In genomic region chr3:48596157-48596556, GRCh38 we compare ENCODE assay signal across 14 cellular contexts. TPM values are rescaled to one million over a fixed set of nuclear protein-coding genes. Genes with fewer than 3 reads are reported as not detected.
DNase-seq lines count a peak whose midpoint lies in the region; ATAC-seq, FAIRE-seq and TF ChIP-seq lines count a peak whose summit lies in the region.
"Had no signal": no experiment of that assay in that cellular context is flagged by ENCODE, and none has a peak within 500 bp of the region (broad histone marks: within the 10 kb centered on the region; RNA-seq: fewer than 3 reads in every experiment).

No MANE protein-coding gene starts in this region.

- no peaks in the 10 kb centered on the region for H3K36me3 Mint-ChIP-seq in natural killer cell treated with Interleukin-12 subunit alpha and Interleukin-12 subunit beta and Interleukin-15 and Interleukin-18, amount 100 ng/mL, for 72 hours
- no peaks in the 10 kb centered on the region for H3K36me3 Mint-ChIP-seq in natural killer cell
- peaks cover 23% of the 10 kb centered on the region for H3K36me3 Mint-ChIP-seq in nephron progenitor cell (ENCODE audit: low read depth)

- intact Hi-C loops in natural killer cell (cut with micrococcal nuclease), result no loop called here

- no peak overlapping the region for H3K27ac ChIP-seq in H1 (ENCODE audit: low read depth, low read length)

- H4K5ac ChIP-seq in H1 (ENCODE audit: insufficient read length, low read depth, low read length), result no peak overlapping the region

- no peak overlapping the region for H2AFZ ChIP-seq in H1 (ENCODE audit: low read length)

- peaks cover 0 to 27% of the 10 kb centered on the region in 2 experiments for H4K20me1 ChIP-seq in H1 (replicated peaks in 1 of 2; ENCODE audit: control insufficient read depth in 1 of 2, insufficient read depth in 2 of 2, low read length in 2 of 2)

- no peaks in the 10 kb centered on the region for H3K9me3 Mint-ChIP-seq in natural killer cell treated with Interleukin-12 subunit alpha and Interleukin-12 subunit beta and Interleukin-15 and Interleukin-18, amount 100 ng/mL, for 72 hours
- H3K9me3 Mint-ChIP-seq in natural killer cell (no peaks in the 10 kb centered on the region), nephron progenitor cell (no peaks in the 10 kb centered on the region)
- H3K9me3 Mint-ChIP-seq: naive thymus-derived CD8-positive, alpha-beta T cell had no signal

- H3K14ac ChIP-seq in H1 (ENCODE audit: insufficient read length), result no peak overlapping the region

- ATAC-seq in natural killer cell treated with Interleukin-12 subunit alpha and Interleukin-12 subunit beta and Interleukin-15 and Interleukin-18, amount 100 ng/mL, for 72 hours, result no peak
- ATAC-seq in natural killer cell, result no peak

- no peak overlapping the region for H2BK20ac ChIP-seq in H1 (ENCODE audit: low read length)

- H2BK12ac ChIP-seq in H1 (ENCODE audit: low read depth, low read length), result 0 out of 2 replicates have a peak overlapping the region, but pooled peaks have one; percentile 39

- no peak overlapping the region for H3K27ac Mint-ChIP-seq in natural killer cell treated with Interleukin-12 subunit alpha and Interleukin-12 subunit beta and Interleukin-15 and Interleukin-18, amount 100 ng/mL, for 72 hours
- H3K27ac Mint-ChIP-seq in natural killer cell, result peak overlapping the region in 1 of 2 donors; percentile 35
- peak overlapping the region; percentile 96 for H3K27ac Mint-ChIP-seq in nephron progenitor cell

- peaks cover 3 to 18% (median 15%) of the 10 kb centered on the region in 4 experiments; a peak in 6 of 7 replicates for H3K4me1 ChIP-seq in H1 (replicated peaks in 1 of 4; ENCODE audit: control insufficient read depth in 3 of 4, insufficient read depth in 4 of 4, low read length in 3 of 4)

- TF ChIP-seq POLR2A in H1 (IDR thresholded peaks at IDR 0.05; ENCODE audit: control extremely low read depth in 1 of 2, low read depth in 2 of 2, low read length in 2 of 2), result no peak

- H3K56ac ChIP-seq in H1 (replicated peaks; ENCODE audit: insufficient read length, low read depth, low read length), result no peak overlapping the region

- POLR2A ChIA-PET in H1 (lab: Charles Lee; ENCODE audit: partially characterized antibody), result interaction anchor here (0.7 to 5.1 kb wide), 14 partner anchors 9 to 167 kb away, joined by 3 to 23 read pairs (median 6); partner anchors contain the start of genes CELSR3, PLXNB1, SLC26A6 and UCN2

- no peak for TF ChIP-seq EP300 in H1 (IDR thresholded peaks at IDR 0.05; ENCODE audit: borderline replicate concordance in 1 of 2, low read depth in 2 of 2, low read length in 2 of 2)

- CTCF ChIA-PET in H1 (lab: Charles Lee; ENCODE audit: partially characterized antibody), result interaction anchor here (0.6 to 1.3 kb wide), 4 partner anchors 11 to 68 kb away, joined by 3 to 6 read pairs (median 4); partner anchors contain the start of gene SLC26A6

- no peak overlapping the region for H3K4me3 ChIP-seq in H1 (ENCODE audit: extremely low read depth in 1 of 4, insufficient read depth in 2 of 4, low read depth in 3 of 4, low read length in 4 of 4)

- H3K27me3 ChIP-seq in H1 (replicated peaks in 1 of 4; ENCODE audit: control insufficient read depth in 3 of 4, extremely low read depth in 1 of 4, insufficient read depth in 3 of 4, low read length in 3 of 4), result peaks cover 0 to 6% (median 0%) of the 10 kb centered on the region in 4 experiments; a peak in 4 of 7 replicates

- H4K91ac ChIP-seq in H1 (replicated peaks; ENCODE audit: insufficient read length, low read length), result no peak overlapping the region

- no peaks in the 10 kb centered on the region for H3K9me3 ChIP-seq in H1 (ENCODE audit: insufficient read depth in 2 of 2, low read depth in 1 of 2, low read length in 1 of 2)

- H3K23me2 ChIP-seq in H1 (ENCODE audit: low read depth, low read length), result peaks cover 1% of the 10 kb centered on the region; the same call in 1 of the 2 replicates

- H3K79me1 ChIP-seq in H1 (ENCODE audit: low read depth, low read length), result no peaks in the 10 kb centered on the region

- H4K8ac ChIP-seq in H1 (ENCODE audit: extremely low read depth, insufficient read depth, low read length), result peak overlapping the region; percentile 3; the same call in 1 of the 2 replicates

- H3K9ac ChIP-seq in H1 (replicated peaks in 1 of 4; ENCODE audit: extremely low read depth in 1 of 4, low read depth in 3 of 4, low read length in 3 of 4), result no peak overlapping the region

- H2BK5ac ChIP-seq in H1 (ENCODE audit: low read depth, low read length), result peak overlapping the region; percentile 75; the same call in 1 of the 2 replicates

- H2AK5ac ChIP-seq in H1 (ENCODE audit: low read depth, low read length), result 0 out of 2 replicates have a peak overlapping the region, but pooled peaks have one; percentile 53

- DNase-seq in natural killer cell treated with Interleukin-12 subunit alpha and Interleukin-12 subunit beta and Interleukin-15 and Interleukin-18, amount 100 ng/mL, for 72 hours (ENCODE audit: low spot score), result peak; percentile 49
- DNase-seq in natural killer cell (no peak), H1 (ENCODE audit: low read depth in 1 of 2, low spot score in 2 of 2) (no peak), nephron progenitor cell (no peak), DMS79 (lab: John Stamatoyannopoulos, UW) (no peak), DMS153 treated with DMSO at 0.1 percent for 48 hours (lab: John Stamatoyannopoulos, UW; ENCODE audit: unreplicated experiment) (no peak)
- DNase-seq in activated CD8-positive, alpha-beta memory T cell treated with anti-CD3 and anti-CD28 coated beads, Interleukin-2, amount 50 U/mL, for 4 hours, result no peak
- no peak for DNase-seq in effector CD8-positive, alpha-beta T cell (lab: John Stamatoyannopoulos, UW)
- DNase-seq: activated CD4-positive, alpha-beta T cell treated with anti-CD3 and anti-CD28 coated beads, Interleukin-2, amount 50 U/mL, for 1 hour; naive thymus-derived CD8-positive, alpha-beta T cell; NCI-H1694 treated with DMSO at 0.1 percent for 48 hours had no signal

- no peak for TF ChIP-seq CTCF in natural killer cell (IDR thresholded peaks at IDR 0.05)
- TF ChIP-seq CTCF in H1 (IDR thresholded peaks at IDR 0.05; ENCODE audit: control extremely low read depth in 1 of 3, insufficient read depth in 1 of 3, low read depth in 1 of 3, low read length in 3 of 3), result no peak
- no peak for TF ChIP-seq CTCF in nephron progenitor cell (IDR thresholded peaks at IDR 0.05)

- no peak overlapping the region for H3K23ac ChIP-seq in H1 (ENCODE audit: insufficient read length)

- H3K36me3 ChIP-seq in H1 (ENCODE audit: control insufficient read depth in 2 of 4, insufficient read depth in 4 of 4, low read length in 3 of 4), result peaks cover 24 to 29% (median 26%) of the 10 kb centered on the region in 4 experiments

- WGBS in H1 (ENCODE audit: extremely low coverage in 1 of 2, insufficient coverage in 1 of 2, insufficient read length in 1 of 2, insufficient replicate concordance in 2 of 2, low coverage in 1 of 2, low lambda C conversion rate in 2 of 2, missing lambda C conversion rate in 1 of 2), 2 experiments, result 86% methylated on average over 5 of the region's 5 CpGs; no CpG with 5 or more reads in 1 of the 2 experiments

- no peak overlapping the region for H2BK120ac ChIP-seq in H1 (replicated peaks; ENCODE audit: low read depth, low read length)

- no peaks in the 10 kb centered on the region for H3K79me2 ChIP-seq in H1 (ENCODE audit: control insufficient read depth in 1 of 2, insufficient read depth in 2 of 2, low read length in 2 of 2)

- no peak overlapping the region for H3K4me3 Mint-ChIP-seq in natural killer cell treated with Interleukin-12 subunit alpha and Interleukin-12 subunit beta and Interleukin-15 and Interleukin-18, amount 100 ng/mL, for 72 hours
- no peak overlapping the region for H3K4me3 Mint-ChIP-seq in natural killer cell
- H3K4me3 Mint-ChIP-seq in nephron progenitor cell, result no peak overlapping the region

- peaks cover 0 to 8% of the 10 kb centered on the region in 2 donors for H3K4me1 Mint-ChIP-seq in natural killer cell treated with Interleukin-12 subunit alpha and Interleukin-12 subunit beta and Interleukin-15 and Interleukin-18, amount 100 ng/mL, for 72 hours (ENCODE audit: low read depth in 2 of 2)
- H3K4me1 Mint-ChIP-seq in natural killer cell, result peaks cover 0 to 18% of the 10 kb centered on the region in 2 donors
- peaks cover 42% of the 10 kb centered on the region for H3K4me1 Mint-ChIP-seq in nephron progenitor cell

- H3K18ac ChIP-seq in H1 (ENCODE audit: extremely low read depth, low read length), result no peak overlapping the region; the same call in 1 of the 2 replicates

- H3K27me3 Mint-ChIP-seq in natural killer cell treated with Interleukin-12 subunit alpha and Interleukin-12 subunit beta and Interleukin-15 and Interleukin-18, amount 100 ng/mL, for 72 hours, result peaks cover 0 to 10% of the 10 kb centered on the region in 2 donors
- H3K27me3 Mint-ChIP-seq in natural killer cell (ENCODE audit: low read depth in 2 of 2) (peaks cover 7 to 15% of the 10 kb centered on the region in 2 donors), nephron progenitor cell (ENCODE audit: low read depth, poor library complexity) (no peaks in the 10 kb centered on the region)

- H3K4ac ChIP-seq in H1 (replicated peaks; ENCODE audit: insufficient read length, low read depth, low read length), result no peak overlapping the region

- peak overlapping the region in 1 of 2 experiments; percentile 36; a peak in 2 of 4 replicates for H3K4me2 ChIP-seq in H1 (ENCODE audit: insufficient read depth in 1 of 2, low read depth in 2 of 2, low read length in 2 of 2)

- no peak for FAIRE-seq in H1 (lab: Jason Lieb, UNC)
- FAIRE-seq: GM12891 had no signal

- no peak overlapping the region; the same call in 1 of the 2 replicates for H2BK15ac ChIP-seq in H1 (ENCODE audit: low read length)

- TF ChIP-seq RAD21 in H1 (IDR thresholded peaks at IDR 0.05 in 1 of 2, conservative IDR thresholded peaks at IDR 0.05 in 1 of 2; ENCODE audit: low read depth in 2 of 2, low read length in 2 of 2), result no peak

RNA-seq across cellular contexts. Expression of gene COL7A1, which starts 1.0 kb away (rescaled TPM):
- 1 to 10 TPM; 1.5 to 1.8 TPM for total RNA-seq in natural killer cell treated with Interleukin-12 subunit alpha and Interleukin-12 subunit beta and Interleukin-15 and Interleukin-18, amount 100 ng/mL, for 72 hours
- total RNA-seq in natural killer cell, result 1 to 10 TPM in 2 of 3 donors, under 1 TPM in 1; 0.54 to 1.7 (median 1.4) TPM
- total RNA-seq in H1 (2021; fragmentation: NEBNext Ultra II Directional; extraction: Animal tissue kit (Norgen Biotek cat#: 25700)), result 7.8 and 10.7 TPM in 2 replicates
- polyA plus RNA-seq in H1 (2011; rRNA removed), result 13.9 and 15.6 TPM in 2 replicates
- 7.8 TPM for polyA plus RNA-seq in H1 (2011; cell fraction: cytosol; rRNA removed)
- 112 TPM for polyA plus RNA-seq in H1 (2011; cell fraction: nucleus; rRNA removed)
- polyA plus RNA-seq in H1 (2012, experiment 1 of 2), result 11.1 to 26.5 TPM (median 23.5 TPM) in 4 replicates
- 7.2 TPM for polyA plus RNA-seq in H1 (2012, experiment 2 of 2)
- 4.3 TPM for polyA plus RNA-seq in H1 (2013, experiment 1 of 2)
- 4.5 TPM for polyA plus RNA-seq in H1 (2013, experiment 2 of 2)
- 3.2 and 4.3 TPM in 2 replicates for polyA minus RNA-seq in H1 (2011; rRNA and poly(A)+ RNA removed)
- polyA minus RNA-seq in H1 (2011; cell fraction: cytosol; rRNA and poly(A)+ RNA removed), result 2.4 TPM
- 16.7 TPM for polyA minus RNA-seq in H1 (2011; cell fraction: nucleus; rRNA and poly(A)+ RNA removed)

RNA-seq across cellular contexts. Expression of gene UQCRC1, which starts 13.3 kb away (rescaled TPM):
- total RNA-seq in natural killer cell treated with Interleukin-12 subunit alpha and Interleukin-12 subunit beta and Interleukin-15 and Interleukin-18, amount 100 ng/mL, for 72 hours, result 100 to 1,000 TPM; 171 to 211 TPM
- 100 to 1,000 TPM; 117 to 139 (median 124) TPM for total RNA-seq in natural killer cell
- 310 TPM in 2 replicates for total RNA-seq in H1 (2021; fragmentation: NEBNext Ultra II Directional; extraction: Animal tissue kit (Norgen Biotek cat#: 25700))
- 720 TPM in 2 replicates for polyA plus RNA-seq in H1 (2011; rRNA removed)
- 628 TPM for polyA plus RNA-seq in H1 (2011; cell fraction: cytosol; rRNA removed)
- polyA plus RNA-seq in H1 (2011; cell fraction: nucleus; rRNA removed), result 930 TPM
- 341 to 466 TPM (median 436 TPM) in 4 replicates for polyA plus RNA-seq in H1 (2012, experiment 1 of 2)
- 815 TPM for polyA plus RNA-seq in H1 (2012, experiment 2 of 2)
- polyA plus RNA-seq in H1 (2013, experiment 1 of 2), result 179 TPM
- polyA plus RNA-seq in H1 (2013, experiment 2 of 2), result 164 TPM
- polyA minus RNA-seq in H1 (2011; rRNA and poly(A)+ RNA removed), result 871 and 931 TPM in 2 replicates
- 323 TPM for polyA minus RNA-seq in H1 (2011; cell fraction: cytosol; rRNA and poly(A)+ RNA removed)
- polyA minus RNA-seq in H1 (2011; cell fraction: nucleus; rRNA and poly(A)+ RNA removed), result 283 TPM

RNA-seq across cellular contexts. Expression of gene TMEM89, which starts 25.4 kb away (rescaled TPM):
- not detected for total RNA-seq in natural killer cell treated with Interleukin-12 subunit alpha and Interleukin-12 subunit beta and Interleukin-15 and Interleukin-18, amount 100 ng/mL, for 72 hours
- total RNA-seq in natural killer cell, result not detected
- total RNA-seq in H1 (2021; fragmentation: NEBNext Ultra II Directional; extraction: Animal tissue kit (Norgen Biotek cat#: 25700)), result not detected in 2 replicates
- polyA plus RNA-seq in H1 (2011; rRNA removed), result 0.24 TPM in 1 of 2 replicates, not detected in the other
- not detected for polyA plus RNA-seq in H1 (2011; cell fraction: cytosol; rRNA removed)
- polyA plus RNA-seq in H1 (2011; cell fraction: nucleus; rRNA removed), result 1.3 TPM
- polyA plus RNA-seq in H1 (2012, experiment 1 of 2), result 0.34 to 0.42 TPM in 2 of 4 replicates, not detected in the others
- polyA plus RNA-seq in H1 (2012, experiment 2 of 2), result not detected
- 0.12 TPM for polyA plus RNA-seq in H1 (2013, experiment 1 of 2)
- 0.11 TPM for polyA plus RNA-seq in H1 (2013, experiment 2 of 2)
- polyA minus RNA-seq in H1 (2011; rRNA and poly(A)+ RNA removed), result not detected in 2 replicates
- not detected for polyA minus RNA-seq in H1 (2011; cell fraction: cytosol; rRNA and poly(A)+ RNA removed)
- polyA minus RNA-seq in H1 (2011; cell fraction: nucleus; rRNA and poly(A)+ RNA removed), result not detected
- total RNA-seq: H7; naive thymus-derived CD8-positive, alpha-beta T cell; T-helper 1 cell treated with Interleukin-12 subunit alpha and Interleukin-12 subunit beta and Interleukin-4 antibody, amounts not matched to agents 30 ng/mL and 1 ng/mL, for 36 hours had no signal
- polyA plus RNA-seq: naive thymus-derived CD8-positive, alpha-beta T cell had no signal

RNA-seq across cellular contexts. Expression of gene UCN2, which starts 32.6 kb away (rescaled TPM):
- not detected for total RNA-seq in natural killer cell treated with Interleukin-12 subunit alpha and Interleukin-12 subunit beta and Interleukin-15 and Interleukin-18, amount 100 ng/mL, for 72 hours
- total RNA-seq in natural killer cell, result not detected
- not detected in 2 replicates for total RNA-seq in H1 (2021; fragmentation: NEBNext Ultra II Directional; extraction: Animal tissue kit (Norgen Biotek cat#: 25700))
- 0.14 and 0.22 TPM in 2 replicates for polyA plus RNA-seq in H1 (2011; rRNA removed)
- polyA plus RNA-seq in H1 (2011; cell fraction: cytosol; rRNA removed), result 0.16 TPM
- polyA plus RNA-seq in H1 (2011; cell fraction: nucleus; rRNA removed), result 1.9 TPM
- polyA plus RNA-seq in H1 (2012, experiment 1 of 2), result 0.23 to 0.41 TPM (median 0.36 TPM) in 4 replicates
- 0.18 TPM for polyA plus RNA-seq in H1 (2012, experiment 2 of 2)
- 0.10 TPM for polyA plus RNA-seq in H1 (2013, experiment 1 of 2)
- 0.11 TPM for polyA plus RNA-seq in H1 (2013, experiment 2 of 2)
- polyA minus RNA-seq in H1 (2011; rRNA and poly(A)+ RNA removed), result 0.15 and 0.47 TPM in 2 replicates
- polyA minus RNA-seq in H1 (2011; cell fraction: cytosol; rRNA and poly(A)+ RNA removed), result not detected
- 0.90 TPM for polyA minus RNA-seq in H1 (2011; cell fraction: nucleus; rRNA and poly(A)+ RNA removed)
- total RNA-seq: T-helper 1 cell treated with Interleukin-12 subunit alpha and Interleukin-12 subunit beta and Interleukin-4 antibody, amounts not matched to agents 30 ng/mL and 1 ng/mL, for 36 hours had no signal
- polyA plus RNA-seq: naive thymus-derived CD8-positive, alpha-beta T cell had no signal

RNA-seq across cellular contexts. Expression of gene SLC26A6, which starts 39.1 kb away (rescaled TPM):
- total RNA-seq in natural killer cell treated with Interleukin-12 subunit alpha and Interleukin-12 subunit beta and Interleukin-15 and Interleukin-18, amount 100 ng/mL, for 72 hours, result 10 to 100 TPM; 31.3 to 62.4 TPM
- total RNA-seq in natural killer cell, result 10 to 100 TPM; 25.8 to 37.6 (median 32.3) TPM
- 50.4 and 51.2 TPM in 2 replicates for total RNA-seq in H1 (2021; fragmentation: NEBNext Ultra II Directional; extraction: Animal tissue kit (Norgen Biotek cat#: 25700))
- 58.0 and 97.1 TPM in 2 replicates for polyA plus RNA-seq in H1 (2011; rRNA removed)
- 56.2 TPM for polyA plus RNA-seq in H1 (2011; cell fraction: cytosol; rRNA removed)
- 414 TPM for polyA plus RNA-seq in H1 (2011; cell fraction: nucleus; rRNA removed)
- polyA plus RNA-seq in H1 (2012, experiment 1 of 2), result 41.3 to 61.6 TPM (median 60.3 TPM) in 4 replicates
- polyA plus RNA-seq in H1 (2012, experiment 2 of 2), result 50.8 TPM
- polyA plus RNA-seq in H1 (2013, experiment 1 of 2), result 59.4 TPM
- 53.8 TPM for polyA plus RNA-seq in H1 (2013, experiment 2 of 2)
- 49.8 and 64.4 TPM in 2 replicates for polyA minus RNA-seq in H1 (2011; rRNA and poly(A)+ RNA removed)
- 34.9 TPM for polyA minus RNA-seq in H1 (2011; cell fraction: cytosol; rRNA and poly(A)+ RNA removed)
- 74.3 TPM for polyA minus RNA-seq in H1 (2011; cell fraction: nucleus; rRNA and poly(A)+ RNA removed)
